Comparison of ENCODE assay signal across 1 cellular context in genomic region chr2:112888350-112888749, GRCh38.
TF ChIP-seq lines count a peak whose summit lies in the region.

No MANE protein-coding gene starts in this region.

TF ChIP-seq in GM12878, 131 proteins besides CTCF, POLR2A, EP300 and RAD21:
- no peak for TF ChIP-seq IRF4 (IDR thresholded peaks at IDR 0.05; ENCODE audit: low read depth, low read length)
- TF ChIP-seq, protein P1, sequence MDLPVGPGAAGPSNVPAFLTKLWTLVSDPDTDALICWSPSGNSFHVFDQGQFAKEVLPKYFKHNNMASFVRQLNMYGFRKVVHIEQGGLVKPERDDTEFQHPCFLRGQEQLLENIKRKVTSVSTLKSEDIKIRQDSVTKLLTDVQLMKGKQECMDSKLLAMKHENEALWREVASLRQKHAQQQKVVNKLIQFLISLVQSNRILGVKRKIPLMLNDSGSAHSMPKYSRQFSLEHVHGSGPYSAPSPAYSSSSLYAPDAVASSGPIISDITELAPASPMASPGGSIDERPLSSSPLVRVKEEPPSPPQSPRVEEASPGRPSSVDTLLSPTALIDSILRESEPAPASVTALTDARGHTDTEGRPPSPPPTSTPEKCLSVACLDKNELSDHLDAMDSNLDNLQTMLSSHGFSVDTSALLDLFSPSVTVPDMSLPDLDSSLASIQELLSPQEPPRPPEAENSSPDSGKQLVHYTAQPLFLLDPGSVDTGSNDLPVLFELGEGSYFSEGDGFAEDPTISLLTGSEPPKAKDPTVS (IDR thresholded peaks at IDR 0.05; ENCODE audit: low read depth, low read length), result no peak
